Comparison of ENCODE assay signal across 1 cellular context in the genomic region with DNA sequence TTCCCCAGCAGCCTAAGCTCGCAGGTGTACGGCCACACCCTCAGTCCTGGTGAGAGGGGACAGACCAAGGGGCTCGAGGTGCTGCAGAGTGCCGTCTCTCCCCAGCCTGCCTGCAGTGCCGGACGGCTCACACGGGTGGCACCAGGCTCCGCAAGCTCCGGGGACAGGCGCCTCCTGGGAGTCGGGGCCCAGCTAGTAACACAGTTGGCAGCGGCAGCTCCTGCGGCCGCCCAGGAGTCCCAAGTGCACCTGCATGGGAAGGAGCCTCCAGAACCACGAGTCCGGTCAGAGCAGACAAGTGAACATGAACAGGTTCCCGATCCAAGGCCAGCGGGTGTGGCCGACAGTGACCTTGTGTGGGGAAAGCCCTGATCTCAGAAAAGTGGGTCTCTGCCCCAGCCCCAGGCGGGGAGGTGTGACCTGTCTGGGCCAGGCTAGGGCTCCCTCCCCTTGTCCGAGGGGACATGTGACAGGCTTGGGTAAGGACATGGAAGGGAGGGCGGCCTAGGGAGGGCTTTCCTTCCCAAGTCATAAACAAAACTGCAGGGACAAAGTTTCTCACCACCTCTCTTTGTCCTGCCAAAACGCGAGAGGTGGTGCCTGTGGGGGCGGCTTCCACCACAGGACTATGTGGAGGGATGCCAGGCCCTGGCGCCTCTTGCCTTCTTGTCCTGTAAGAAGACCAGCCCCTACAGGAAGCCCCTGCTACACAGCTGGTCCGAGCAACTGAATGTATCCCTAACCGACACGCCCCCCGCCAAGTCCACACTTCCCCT.
TF ChIP-seq lines count a peak whose summit lies in the region.

No MANE protein-coding gene starts in this region.

TF ChIP-seq in SK-N-SH treated with all-trans-retinoic acid at 6 μM for 48 hours, 23 proteins besides CTCF, POLR2A, EP300 and RAD21 (continued from another document):
- TF ChIP-seq, protein P1, sequence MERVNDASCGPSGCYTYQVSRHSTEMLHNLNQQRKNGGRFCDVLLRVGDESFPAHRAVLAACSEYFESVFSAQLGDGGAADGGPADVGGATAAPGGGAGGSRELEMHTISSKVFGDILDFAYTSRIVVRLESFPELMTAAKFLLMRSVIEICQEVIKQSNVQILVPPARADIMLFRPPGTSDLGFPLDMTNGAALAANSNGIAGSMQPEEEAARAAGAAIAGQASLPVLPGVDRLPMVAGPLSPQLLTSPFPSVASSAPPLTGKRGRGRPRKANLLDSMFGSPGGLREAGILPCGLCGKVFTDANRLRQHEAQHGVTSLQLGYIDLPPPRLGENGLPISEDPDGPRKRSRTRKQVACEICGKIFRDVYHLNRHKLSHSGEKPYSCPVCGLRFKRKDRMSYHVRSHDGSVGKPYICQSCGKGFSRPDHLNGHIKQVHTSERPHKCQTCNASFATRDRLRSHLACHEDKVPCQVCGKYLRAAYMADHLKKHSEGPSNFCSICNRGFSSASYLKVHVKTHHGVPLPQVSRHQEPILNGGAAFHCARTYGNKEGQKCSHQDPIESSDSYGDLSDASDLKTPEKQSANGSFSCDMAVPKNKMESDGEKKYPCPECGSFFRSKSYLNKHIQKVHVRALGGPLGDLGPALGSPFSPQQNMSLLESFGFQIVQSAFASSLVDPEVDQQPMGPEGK (CRISPR knock-in tag; IDR thresholded peaks at IDR 0.05; ENCODE audit: borderline replicate concordance): no peak
- no peak for TF ChIP-seq RARB (CRISPR knock-in tag; IDR thresholded peaks at IDR 0.05)
